9 cellular contexts compared by ENCODE assay signal in genomic region chr5:16626696-16627264, GRCh38. TPM values are rescaled to one million over a fixed set of nuclear protein-coding genes. Genes with fewer than 3 reads are reported as not detected.
DNase-seq lines count a peak whose midpoint lies in the region; ATAC-seq and TF ChIP-seq lines count a peak whose summit lies in the region.
"Had no signal": no experiment of that assay in that cellular context is flagged by ENCODE, and none has a peak within 500 bp of the region (broad histone marks: within the 10 kb centered on the region; RNA-seq: fewer than 3 reads in every experiment).

No MANE protein-coding gene starts in this region.

- no peak for TF ChIP-seq POLR2A in stomach (IDR thresholded peaks at IDR 0.05)

- WGBS in stomach, 5 donors: 63 to 67% (median 65%) methylated on average over 5 of the region's 5 CpGs

- H3K27me3 ChIP-seq in parathyroid adenoma (ENCODE audit: control insufficient read depth, insufficient read depth, low read length): no peaks in the 10 kb centered on the region
- no peaks in the 10 kb centered on the region for H3K27me3 ChIP-seq in stomach

- H3K9ac ChIP-seq in parathyroid adenoma: no peak overlapping the region

- no peak for TF ChIP-seq CTCF in parathyroid adenoma (IDR thresholded peaks at IDR 0.05)
- TF ChIP-seq CTCF in stomach (IDR thresholded peaks at IDR 0.05): no peak

- ATAC-seq in activated CD4-positive, CD25-positive, alpha-beta regulatory T cell treated with anti-CD3 and anti-CD28 coated beads, Interleukin-2, amount 50 U/mL, for 24 hours: peak; percentile 84 to 86
- ATAC-seq in HG02973 (IDR thresholded peaks at IDR 0.05; ENCODE audit: unreplicated experiment) (peak; percentile 76), GM18517 (IDR thresholded peaks at IDR 0.05; ENCODE audit: unreplicated experiment) (no peak)

- H3K9me3 ChIP-seq in parathyroid adenoma (ENCODE audit: control insufficient read depth, low read length) (no peaks in the 10 kb centered on the region), stomach (no peaks in the 10 kb centered on the region)

- H3K36me3 ChIP-seq in parathyroid adenoma (ENCODE audit: control insufficient read depth, insufficient read depth, low read length) (no peaks in the 10 kb centered on the region), stomach (no peaks in the 10 kb centered on the region)

- intact Hi-C loops in stomach (cut with DNase I; ENCODE audit: low total_unique reads): no loop called here

- in situ Hi-C loops in SK-MEL-5 (cut with HindIII; ENCODE audit: low pct_unique_long_range_greater_than_20kb, low sequenced_read_pairs): no loop called here

- H2AFZ ChIP-seq in parathyroid adenoma: no peak overlapping the region

- no peak for DNase-seq in activated CD4-positive, CD25-positive, alpha-beta regulatory T cell (lab: John Stamatoyannopoulos, UW)
- DNase-seq in SK-MEL-5 (ENCODE audit: low read depth, low spot score) (peak; percentile 78), stomach (no peak), EL (no peak)
- DNase-seq: NCI-H1105 treated with DMSO at 0.1 percent for 48 hours had no signal

- H3K4me1 ChIP-seq in parathyroid adenoma: peaks cover 9% of the 10 kb centered on the region
- peaks cover 0 to 9% (median 0%) of the 10 kb centered on the region in 4 donors for H3K4me1 ChIP-seq in stomach

- H3K79me2 ChIP-seq in parathyroid adenoma: no peaks in the 10 kb centered on the region

- no peak overlapping the region for H3K4me3 ChIP-seq in parathyroid adenoma (ENCODE audit: low read depth, low read length)
- H3K4me3 ChIP-seq in stomach: no peak overlapping the region

- no peak overlapping the region for H3K27ac ChIP-seq in parathyroid adenoma
- no peak overlapping the region for H3K27ac ChIP-seq in stomach

- no peak for TF ChIP-seq EP300 in stomach (IDR thresholded peaks at IDR 0.05)

- peak overlapping the region; percentile 7 for H3K4me2 ChIP-seq in parathyroid adenoma (ENCODE audit: low read length)

RNA-seq across cellular contexts. Expression of gene RETREG1, which starts 10.0 kb away (rescaled TPM):
- total RNA-seq in SK-MEL-5 (2014; rRNA removed; shearing (Covaris generic)): 47.9 and 49.3 TPM in 2 replicates
- 60.4 and 73.7 TPM in 2 replicates for polyA plus RNA-seq in SK-MEL-5 (2015; cell fraction: cytosol; rRNA removed)
- polyA plus RNA-seq in SK-MEL-5 (2015; cell fraction: nucleus; rRNA removed): 62.4 and 77.6 TPM in 2 replicates
- 10 to 100 TPM in 4 of 5 donors, 1 to 10 TPM in 1; 8.7 to 71.2 (median 26.8) TPM for total RNA-seq in stomach
- polyA plus RNA-seq in stomach: 10 to 100 TPM in 2 of 3 donors, 1 to 10 TPM in 1; 7.1 to 58.8 (median 18.8) TPM
